32 cellular contexts compared by ENCODE assay signal in genomic region chr15:93913310-93913709, GRCh38.
"Had no signal": no experiment of that assay in that cellular context is flagged by ENCODE, and none has a peak within 500 bp of the region (broad histone marks: within the 10 kb centered on the region; RNA-seq: fewer than 3 reads in every experiment).

No MANE protein-coding gene starts in this region.

- H3K27ac Mint-ChIP-seq: activated CD4-positive, alpha-beta T cell treated with anti-CD3 and anti-CD28 coated beads, Interleukin-2, amount 10 ng/mL, durations not matched to agents 24 days and 14 days; activated CD8-positive, alpha-beta T cell treated with anti-CD3 and anti-CD28 coated beads for 36 hours; activated naive CD4-positive, alpha-beta T cell treated with anti-CD3 and anti-CD28 coated beads for 36 hours; activated naive CD4-positive, alpha-beta T cell treated with anti-CD3 and anti-CD28 coated beads, Interleukin-2, amount 50 U/mL, for 72 hours; activated T-cell treated with anti-CD3 and anti-CD28 coated beads, Interleukin-2, amount 50 U/mL, for 24 hours; activated T-helper 1 cell treated with anti-CD3 and anti-CD28 coated beads, Interleukin-12 subunit alpha, Interleukin-12 subunit beta, Interleukin-2, Interleukin-4 antibody, amounts not matched to agents 30 ng/mL and 10 ng/mL and 1 ng/mL, durations not matched to agents 14 hours and 24 hours and 36 hours; T-helper 1 cell treated with Interleukin-12 subunit alpha and Interleukin-12 subunit beta and Interleukin-4 antibody, amounts not matched to agents 30 μg/mL and 1 μg/mL, for 36 hours; T-helper 2 cell treated with Interferon-gamma antibody and Interleukin-4, amounts not matched to agents 5 μg/mL and 100 μg/mL, for 36 hours had no signal

- H3K27me3 Mint-ChIP-seq: activated CD8-positive, alpha-beta T cell treated with anti-CD3 and anti-CD28 coated beads for 36 hours had no signal

- H3K36me3 ChIP-seq: adrenal gland, brain microvascular endothelial cell, MG63, SJSA1 had no signal

- H3K4me3 ChIP-seq: adrenal gland, MG63, SJSA1 had no signal

- H3K27ac ChIP-seq: adrenal gland, brain microvascular endothelial cell, SJSA1 had no signal

- H3K4me1 ChIP-seq: adrenal gland, SJSA1 had no signal

- ATAC-seq: activated CD8-positive, alpha-beta T cell treated with anti-CD3 and anti-CD28 coated beads for 36 hours; activated naive CD4-positive, alpha-beta T cell treated with anti-CD3 and anti-CD28 coated beads, Interleukin-2, amount 50 U/mL, for 72 hours; Panc1 had no signal

- DNase-seq: activated CD4-positive, alpha-beta T cell treated with anti-CD3 and anti-CD28 coated beads, Interleukin-2, amount 10 ng/mL, durations not matched to agents 24 days and 14 days; activated CD4-positive, alpha-beta T cell treated with anti-CD3 and anti-CD28 coated beads, Interleukin-2, amount 50 U/mL, for 4 hours; activated CD8-positive, alpha-beta T cell treated with anti-CD3 and anti-CD28 coated beads for 36 hours; activated gamma-delta T cell treated with Interleukin-2 at 50 U/mL for 16 hours; activated naive CD4-positive, alpha-beta T cell treated with anti-CD3 and anti-CD28 coated beads for 36 hours; activated T-cell treated with anti-CD3 and anti-CD28 coated beads, Interleukin-2, amount 50 U/mL, for 24 hours; adrenal gland; anterior cingulate cortex; brain microvascular endothelial cell; central memory CD4-positive, alpha-beta T cell; MG63; NCI-H1048; NCI-H1105 treated with DMSO at 0.1 percent for 48 hours; NCI-H1436; NCI-H1694; NCI-H1930; NCI-H2081 treated with DMSO at 0.1 percent for 48 hours; NCI-H226; NCI-H446 treated with DMSO at 0.1 percent for 48 hours; NCI-H524; NCI-H69; NK-92 treated with Interleukin-12 subunit alpha and Interleukin-12 subunit beta, amount 100 ng/mL, for 24 hours; SHP77 treated with DMSO at 0.1 percent for 48 hours had no signal

- H3K36me3 Mint-ChIP-seq: activated naive CD4-positive, alpha-beta T cell treated with anti-CD3 and anti-CD28 coated beads, Interleukin-2, amount 50 U/mL, for 72 hours had no signal

- H3K9ac ChIP-seq: SK-N-SH had no signal

- H3K9me3 ChIP-seq: adrenal gland, MG63, SJSA1, SK-N-SH had no signal

- H3K27me3 ChIP-seq: adrenal gland, brain microvascular endothelial cell, MG63, SJSA1 had no signal

- H3K4me3 Mint-ChIP-seq: activated CD4-positive, alpha-beta T cell treated with anti-CD3 and anti-CD28 coated beads, Interleukin-2, amount 10 ng/mL, durations not matched to agents 24 days and 14 days; activated CD8-positive, alpha-beta T cell treated with anti-CD3 and anti-CD28 coated beads for 36 hours; activated naive CD4-positive, alpha-beta T cell treated with anti-CD3 and anti-CD28 coated beads for 36 hours; activated T-cell treated with anti-CD3 and anti-CD28 coated beads, Interleukin-2, amount 50 U/mL, for 24 hours; activated T-helper 1 cell treated with anti-CD3 and anti-CD28 coated beads, Interleukin-12 subunit alpha, Interleukin-12 subunit beta, Interleukin-2, Interleukin-4 antibody, amounts not matched to agents 30 ng/mL and 10 ng/mL and 1 ng/mL, durations not matched to agents 14 hours and 24 hours and 36 hours; T-helper 1 cell treated with Interleukin-12 subunit alpha and Interleukin-12 subunit beta and Interleukin-4 antibody, amounts not matched to agents 30 μg/mL and 1 μg/mL, for 36 hours; T-helper 2 cell treated with Interferon-gamma antibody and Interleukin-4, amounts not matched to agents 5 μg/mL and 100 μg/mL, for 36 hours had no signal

- H3K4me1 Mint-ChIP-seq: activated CD4-positive, alpha-beta T cell treated with anti-CD3 and anti-CD28 coated beads, Interleukin-2, amount 10 ng/mL, durations not matched to agents 24 days and 14 days had no signal

- H3K9me3 Mint-ChIP-seq: activated CD4-positive, alpha-beta T cell treated with anti-CD3 and anti-CD28 coated beads, Interleukin-2, amount 10 ng/mL, durations not matched to agents 24 days and 14 days; activated CD8-positive, alpha-beta T cell treated with anti-CD3 and anti-CD28 coated beads for 36 hours; activated naive CD4-positive, alpha-beta T cell treated with anti-CD3 and anti-CD28 coated beads for 36 hours; activated naive CD4-positive, alpha-beta T cell treated with anti-CD3 and anti-CD28 coated beads, Interleukin-2, amount 50 U/mL, for 72 hours; activated T-cell treated with anti-CD3 and anti-CD28 coated beads, Interleukin-2, amount 50 U/mL, for 24 hours; activated T-helper 1 cell treated with anti-CD3 and anti-CD28 coated beads, Interleukin-12 subunit alpha, Interleukin-12 subunit beta, Interleukin-2, Interleukin-4 antibody, amounts not matched to agents 30 ng/mL and 10 ng/mL and 1 ng/mL, durations not matched to agents 14 hours and 24 hours and 36 hours; T-helper 1 cell treated with Interleukin-12 subunit alpha and Interleukin-12 subunit beta and Interleukin-4 antibody, amounts not matched to agents 30 μg/mL and 1 μg/mL, for 36 hours; T-helper 2 cell treated with Interferon-gamma antibody and Interleukin-4, amounts not matched to agents 5 μg/mL and 100 μg/mL, for 36 hours had no signal

- H3K4me2 ChIP-seq: SK-N-SH had no signal

- FAIRE-seq: colon, TTC549 had no signal
